Comparison of ENCODE assay signal across 12 cellular contexts in genomic region chr9:123364241-123364824, GRCh38. TPM values are rescaled to one million over a fixed set of nuclear protein-coding genes. Genes with fewer than 3 reads are reported as not detected.
DNase-seq lines count a peak whose midpoint lies in the region; ATAC-seq and TF ChIP-seq lines count a peak whose summit lies in the region.
"Had no signal": no experiment of that assay in that cellular context is flagged by ENCODE, and none has a peak within 500 bp of the region (broad histone marks: within the 10 kb centered on the region; RNA-seq: fewer than 3 reads in every experiment).

No MANE protein-coding gene starts in this region.

- H3K9me2 ChIP-seq in OCI-LY7 (ENCODE audit: insufficient read depth, low read length): no peaks in the 10 kb centered on the region

- no peaks in the 10 kb centered on the region for H3K36me3 Mint-ChIP-seq in activated naive CD4-positive, alpha-beta T cell treated with anti-CD3 and anti-CD28 coated beads, Interleukin-2, amount 50 U/mL, for 72 hours

- H3K36me3 ChIP-seq in OCI-LY7 (ENCODE audit: insufficient read depth, low read length): no peaks in the 10 kb centered on the region
- H3K36me3 ChIP-seq: gastroesophageal sphincter had no signal

- H2AFZ ChIP-seq in OCI-LY7 (ENCODE audit: low read length): no peak overlapping the region

- H3K27ac Mint-ChIP-seq in activated naive CD4-positive, alpha-beta T cell treated with anti-CD3 and anti-CD28 coated beads, Interleukin-2, amount 50 U/mL, for 72 hours: no peak overlapping the region

- BruUV-seq in OCI-LY7 (replicated peaks; lab: Mats Ljungman, UMichigan): no TSS peak

- H4K20me1 ChIP-seq in OCI-LY7 (ENCODE audit: insufficient read depth, low read length): no peaks in the 10 kb centered on the region

- no peaks in the 10 kb centered on the region for H3K9me3 ChIP-seq in OCI-LY7 (ENCODE audit: low read length)
- H3K9me3 ChIP-seq: gastroesophageal sphincter had no signal

- CTCF ChIA-PET in OCI-LY7 (lab: Charles Lee; ENCODE audit: unreplicated experiment): no interaction called here

- POLR2A ChIA-PET in OCI-LY7 (lab: Charles Lee): no interaction called here

- ATAC-seq in GM21515 (IDR thresholded peaks at IDR 0.05; ENCODE audit: unreplicated experiment): no peak
- ATAC-seq in activated naive CD4-positive, alpha-beta T cell treated with anti-CD3 and anti-CD28 coated beads, Interleukin-2, amount 50 U/mL, for 72 hours: no peak
- ATAC-seq: gastroesophageal sphincter had no signal

- DNase-seq in GM03348 (ENCODE audit: low spot score) (peak; percentile 49), anterior cingulate cortex (lab: John Stamatoyannopoulos, UW) (peak in 51 of 58 donors; percentile 15 to 96 (median 67)), hippocampal formation (lab: John Stamatoyannopoulos, UW) (peak; percentile 61 to 82), putamen (ENCODE audit: low spot score) (peak; percentile 93), cerebellar nuclear complex (lab: John Stamatoyannopoulos, UW) (no peak), OCI-LY7 (ENCODE audit: low spot score) (no peak)
- DNase-seq in activated naive CD4-positive, alpha-beta T cell treated with anti-CD3 and anti-CD28 coated beads, Interleukin-2, amount 50 U/mL, for 72 hours (ENCODE audit: low spot score in 2 of 2): no peak
- DNase-seq: COR-L47, NCI-H146 had no signal

- H3K79me2 ChIP-seq in OCI-LY7 (ENCODE audit: insufficient read depth, low read depth, low read length): no peaks in the 10 kb centered on the region

- peaks cover 12% of the 10 kb centered on the region for H3K4me1 ChIP-seq in OCI-LY7 (ENCODE audit: insufficient read depth, low read length, poor library complexity, severe bottlenecking)

- intact Hi-C loops in OCI-LY7 (cut with micrococcal nuclease; ENCODE audit: unreplicated experiment): no loop called here

- no peak overlapping the region for H3K4me2 ChIP-seq in OCI-LY7 (ENCODE audit: low read length)

- H3K27ac ChIP-seq in OCI-LY7 (ENCODE audit: low read depth, low read length, poor library complexity, severe bottlenecking): no peak overlapping the region
- H3K27ac ChIP-seq: gastroesophageal sphincter had no signal

- no peak for TF ChIP-seq CTCF in OCI-LY7 (conservative IDR thresholded peaks at IDR 0.05; ENCODE audit: low read length)

- H3K9me3 Mint-ChIP-seq in activated naive CD4-positive, alpha-beta T cell treated with anti-CD3 and anti-CD28 coated beads, Interleukin-2, amount 50 U/mL, for 72 hours: no peaks in the 10 kb centered on the region

- no peak overlapping the region for H3K4me3 ChIP-seq in OCI-LY7 (ENCODE audit: low read depth, low read length, poor library complexity, severe bottlenecking)
- H3K4me3 ChIP-seq: gastroesophageal sphincter had no signal

RNA-seq across cellular contexts. Expression of gene CRB2, which starts 8.3 kb away (rescaled TPM):
- total RNA-seq in activated naive CD4-positive, alpha-beta T cell treated with anti-CD3 and anti-CD28 coated beads, Interleukin-2, amount 50 U/mL, for 72 hours: under 1 TPM in 1 of 2 donors, not detected in 1; 0.14 TPM
- 0.88 and 1.6 TPM in 2 replicates for total RNA-seq in OCI-LY7 (2014; rRNA removed; shearing (Covaris generic))
- total RNA-seq in OCI-LY7 (2022): 2.6 and 3.4 TPM in 2 replicates
- total RNA-seq: gastroesophageal sphincter, mononuclear cell had no signal

Comparison
In these comparisons a context has a peak if more than half of its experiments do, and no peak if none do; other contexts are left out.
1. DNase-seq: peak in GM03348 (single experiment), anterior cingulate cortex (51 of 58), hippocampal formation (2 of 2) and putamen (single experiment); none in activated naive CD4-positive, alpha-beta T cell treated with anti-CD3 and anti-CD28 coated beads, Interleukin-2, amount 50 U/mL, for 72 hours (0 of 2), cerebellar nuclear complex (0 of 2) and OCI-LY7 (single experiment).